ENCODE assay signal across 9 cellular contexts in genomic region chr2:2698182-2699116, GRCh38.
A peak's percentile ranks its signal among the peaks of the same experiment; 100 is the strongest.
DNase-seq lines count a peak whose midpoint lies in the region; ATAC-seq and TF ChIP-seq lines count a peak whose summit lies in the region.
"Had no signal": no experiment of that assay in that cellular context is flagged by ENCODE, and none has a peak within 500 bp of the region (broad histone marks: within the 10 kb centered on the region; RNA-seq: fewer than 3 reads in every experiment).

No MANE protein-coding gene starts in this region.

- peaks cover 31% of the 10 kb centered on the region for H3K4me1 Mint-ChIP-seq in neural crest cell

- 0 out of 2 replicates have a peak, but pooled peaks have one; percentile 9 for TF ChIP-seq RAD21 in Ishikawa (IDR thresholded peaks at IDR 0.05; ENCODE audit: low read depth)

- intact Hi-C loops in prostate gland (cut with DNase I) = no loop called here

- no peak for ATAC-seq in GM19452 (IDR thresholded peaks at IDR 0.05; ENCODE audit: unreplicated experiment)

- no peak overlapping the region for H3K27ac ChIP-seq in prostate gland

- no peaks in the 10 kb centered on the region for H3K9me3 ChIP-seq in prostate gland

- whole genome bisulfite sequencing in prostate gland = 91% methylated on average over 23 of the region's 23 CpGs

- H3K27ac Mint-ChIP-seq in neural crest cell (ENCODE audit: unreplicated experiment) = peak overlapping the region; percentile 70
- H3K27ac Mint-ChIP-seq: T-helper 1 cell treated with Interleukin-12 subunit alpha and Interleukin-12 subunit beta and Interleukin-4 antibody, amounts not matched to agents 30 μg/mL and 1 μg/mL, for 36 hours had no signal

- TF ChIP-seq POLR2A in prostate gland (IDR thresholded peaks at IDR 0.05) = no peak

- H3K27me3 ChIP-seq in prostate gland (replicated peaks; ENCODE audit: insufficient read depth) = no peaks in the 10 kb centered on the region

- no peaks in the 10 kb centered on the region for H3K36me3 ChIP-seq in prostate gland

- H3K27me3 Mint-ChIP-seq in neural crest cell (ENCODE audit: low read depth) = peaks cover 21% of the 10 kb centered on the region

- TF ChIP-seq EP300 in Ishikawa (IDR thresholded peaks at IDR 0.05; ENCODE audit: borderline replicate concordance) = no peak

- H3K9me3 Mint-ChIP-seq in neural crest cell = no peaks in the 10 kb centered on the region
- H3K9me3 Mint-ChIP-seq: T-helper 1 cell treated with Interleukin-12 subunit alpha and Interleukin-12 subunit beta and Interleukin-4 antibody, amounts not matched to agents 30 μg/mL and 1 μg/mL, for 36 hours had no signal

- no peaks in the 10 kb centered on the region for H3K36me3 Mint-ChIP-seq in neural crest cell (ENCODE audit: low read depth)

- in situ Hi-C loops in GM13977 (cut with MboI; ENCODE audit: low pct_unique_long_range_greater_than_20kb, low sequenced_read_pairs, unreplicated experiment) = no loop called here

- no peaks in the 10 kb centered on the region for H3K4me1 ChIP-seq in prostate gland (replicated peaks)

- no peak overlapping the region for H3K4me3 ChIP-seq in prostate gland

- DNase-seq in NCI-H526 (lab: John Stamatoyannopoulos, UW) = peak; percentile 19 to 57
- no peak for DNase-seq in NCI-H526 treated with DMSO at 0.1 percent for 48 hours (lab: John Stamatoyannopoulos, UW)
- DNase-seq in SHP77 treated with DMSO at 0.1 percent for 48 hours (lab: John Stamatoyannopoulos, UW) = peak; percentile 82
- DNase-seq in neural crest cell (ENCODE audit: low read depth, low spot score) = peak; percentile 13
- no peak for DNase-seq in prostate gland (ENCODE audit: low spot score)
- DNase-seq in GM13977 (ENCODE audit: low spot score) = no peak

- H3K4me3 Mint-ChIP-seq in neural crest cell = no peak overlapping the region
- H3K4me3 Mint-ChIP-seq: T-helper 1 cell treated with Interleukin-12 subunit alpha and Interleukin-12 subunit beta and Interleukin-4 antibody, amounts not matched to agents 30 μg/mL and 1 μg/mL, for 36 hours had no signal

- TF ChIP-seq CTCF in neural crest cell (conservative IDR thresholded peaks at IDR 0.05) = peak; percentile 57
- TF ChIP-seq CTCF in prostate gland (IDR thresholded peaks at IDR 0.05) = no peak
- no peak for TF ChIP-seq CTCF in GM13977 (IDR thresholded peaks at IDR 0.05; ENCODE audit: extremely low read depth, insufficient read depth, missing control alignments)

TF ChIP-seq in Ishikawa, 13 proteins besides CTCF, POLR2A, EP300 and RAD21:
- TF ChIP-seq ZBTB7A (IDR thresholded peaks at IDR 0.05; ENCODE audit: low read depth) (no peak), TAF1 (IDR thresholded peaks at IDR 0.05; ENCODE audit: low read depth) (no peak), YY1 (IDR thresholded peaks at IDR 0.05; ENCODE audit: low read depth) (no peak), MAX (IDR thresholded peaks at IDR 0.05) (no peak), EGR1 (IDR thresholded peaks at IDR 0.05) (no peak), NFIC (IDR thresholded peaks at IDR 0.05) (no peak), CREB1 (IDR thresholded peaks at IDR 0.05; ENCODE audit: low read depth) (no peak), TCF12 (IDR thresholded peaks at IDR 0.05; ENCODE audit: low read depth) (no peak), TEAD4 (IDR thresholded peaks at IDR 0.05) (no peak), CEBPB (IDR thresholded peaks at IDR 0.05) (no peak), USF1 (IDR thresholded peaks at IDR 0.05) (no peak)
TF ChIP-seq in Ishikawa: peak in this region for 0.

Comparison
In these comparisons a context has a peak if more than half of its experiments do, and no peak if none do; other contexts are left out.
1. DNase-seq: peak in NCI-H526 (2 of 2), SHP77 treated with DMSO at 0.1 percent for 48 hours (single experiment) and neural crest cell (single experiment); none in NCI-H526 treated with DMSO at 0.1 percent for 48 hours (single experiment), prostate gland (single experiment) and GM13977 (single experiment).